17 cellular contexts compared by ENCODE assay signal in genomic region chr1:40786995-40787705, GRCh38. TPM values are rescaled to one million over a fixed set of nuclear protein-coding genes. Genes with fewer than 3 reads are reported as not detected.
DNase-seq lines count a peak whose midpoint lies in the region; ATAC-seq and TF ChIP-seq lines count a peak whose summit lies in the region.
"Had no signal": no experiment of that assay in that cellular context is flagged by ENCODE, and none has a peak within 500 bp of the region (broad histone marks: within the 10 kb centered on the region; RNA-seq: fewer than 3 reads in every experiment).

No MANE protein-coding gene starts in this region.

- TF ChIP-seq POLR2A in esophagus squamous epithelium (IDR thresholded peaks at IDR 0.05) (no peak), uterus (IDR thresholded peaks at IDR 0.05) (no peak)

- H3K4me1 Mint-ChIP-seq in activated naive CD8-positive, alpha-beta T cell treated with anti-CD3 and anti-CD28 coated beads, Interleukin-2, amount 10 ng/mL, durations not matched to agents 7 days and 5 days: peaks cover 12% of the 10 kb centered on the region
- H3K4me1 Mint-ChIP-seq in activated naive CD8-positive, alpha-beta T cell treated with anti-CD3 and anti-CD28 coated beads, Interleukin-2, amount 50 U/mL, for 24 hours: peaks cover 13% of the 10 kb centered on the region
- H3K4me1 Mint-ChIP-seq in neural progenitor cell: peaks cover 48% of the 10 kb centered on the region
- peaks cover 10 to 23% of the 10 kb centered on the region in 2 donors for H3K4me1 Mint-ChIP-seq in stimulated activated naive B cell treated with anti-CD40 and anti-IgM and Interleukin-4, amounts not matched to agents 10 μg/mL and 1 μg/mL and 100 μg/mL, for 72 hours

- DNase-seq in activated naive CD8-positive, alpha-beta T cell treated with anti-CD3 and anti-CD28 coated beads, Interleukin-2, amount 10 ng/mL, durations not matched to agents 7 days and 5 days: no peak
- DNase-seq in activated naive CD8-positive, alpha-beta T cell treated with anti-CD3 and anti-CD28 coated beads, Interleukin-2, amount 50 U/mL, for 24 hours: no peak
- no peak for DNase-seq in esophagus squamous epithelium (lab: John Stamatoyannopoulos, UW)
- no peak for DNase-seq in neural progenitor cell (ENCODE audit: low spot score)
- no peak for DNase-seq in uterus
- no peak for DNase-seq in globus pallidus (ENCODE audit: low spot score)
- DNase-seq in stimulated activated naive B cell treated with anti-CD40 and anti-IgM and Interleukin-4, amounts not matched to agents 10 μg/mL and 1 μg/mL and 100 μg/mL, for 72 hours: no peak
- DNase-seq in superior temporal gyrus (ENCODE audit: extremely low spot score): no peak
- DNase-seq: CD4-positive, alpha-beta memory T cell; DMS79 treated with DMSO at 0.1 percent for 48 hours; KBM-7; NCI-H1436 treated with DMSO at 0.1 percent for 48 hours; NCI-H2081; NCI-H510A treated with DMSO at 0.1 percent for 48 hours; NCI-H82 had no signal

- no peaks in the 10 kb centered on the region for H3K36me3 ChIP-seq in esophagus squamous epithelium
- H3K36me3 ChIP-seq in neural progenitor cell: no peaks in the 10 kb centered on the region
- no peaks in the 10 kb centered on the region for H3K36me3 ChIP-seq in uterus

- H3K4me3 ChIP-seq in esophagus squamous epithelium (no peak overlapping the region), neural progenitor cell (no peak overlapping the region), uterus (no peak overlapping the region)

- H3F3A ChIP-seq in neural progenitor cell (ENCODE audit: low read depth): peaks cover 21% of the 10 kb centered on the region

- H3K4me3 Mint-ChIP-seq in activated naive CD8-positive, alpha-beta T cell treated with anti-CD3 and anti-CD28 coated beads, Interleukin-2, amount 10 ng/mL, durations not matched to agents 7 days and 5 days: no peak overlapping the region
- H3K4me3 Mint-ChIP-seq in activated naive CD8-positive, alpha-beta T cell treated with anti-CD3 and anti-CD28 coated beads, Interleukin-2, amount 50 U/mL, for 24 hours: no peak overlapping the region
- H3K4me3 Mint-ChIP-seq in neural progenitor cell: no peak overlapping the region
- H3K4me3 Mint-ChIP-seq in stimulated activated naive B cell treated with anti-CD40 and anti-IgM and Interleukin-4, amounts not matched to agents 10 μg/mL and 1 μg/mL and 100 μg/mL, for 72 hours: no peak overlapping the region

- H3K27ac Mint-ChIP-seq in activated naive CD8-positive, alpha-beta T cell treated with anti-CD3 and anti-CD28 coated beads, Interleukin-2, amount 10 ng/mL, durations not matched to agents 7 days and 5 days: peak overlapping the region; percentile 4
- no peak overlapping the region for H3K27ac Mint-ChIP-seq in activated naive CD8-positive, alpha-beta T cell treated with anti-CD3 and anti-CD28 coated beads, Interleukin-2, amount 50 U/mL, for 24 hours
- H3K27ac Mint-ChIP-seq in neural progenitor cell: peak overlapping the region; percentile 34
- no peak overlapping the region for H3K27ac Mint-ChIP-seq in stimulated activated naive B cell treated with anti-CD40 and anti-IgM and Interleukin-4, amounts not matched to agents 10 μg/mL and 1 μg/mL and 100 μg/mL, for 72 hours
- H3K27ac Mint-ChIP-seq: CD4-positive, alpha-beta memory T cell had no signal

- no peaks in the 10 kb centered on the region for H3K9me3 ChIP-seq in esophagus squamous epithelium
- H3K9me3 ChIP-seq in neural progenitor cell (ENCODE audit: low read depth): no peaks in the 10 kb centered on the region
- no peaks in the 10 kb centered on the region for H3K9me3 ChIP-seq in uterus

- intact Hi-C loops in esophagus squamous epithelium (cut with DNase I) (no loop called here), uterus (cut with DNase I; ENCODE audit: low total_unique reads) (no loop called here)

- no peak overlapping the region for H3K4me2 ChIP-seq in neural progenitor cell

- 42 to 79% methylated on average over 4 to 5 of the region's 9 CpGs for WGBS in esophagus squamous epithelium, 2 donors

- peaks cover 28% of the 10 kb centered on the region for H3K27me3 Mint-ChIP-seq in activated naive CD8-positive, alpha-beta T cell treated with anti-CD3 and anti-CD28 coated beads, Interleukin-2, amount 10 ng/mL, durations not matched to agents 7 days and 5 days
- peaks cover 22% of the 10 kb centered on the region for H3K27me3 Mint-ChIP-seq in activated naive CD8-positive, alpha-beta T cell treated with anti-CD3 and anti-CD28 coated beads, Interleukin-2, amount 50 U/mL, for 24 hours
- peaks cover 22% of the 10 kb centered on the region for H3K27me3 Mint-ChIP-seq in neural progenitor cell (ENCODE audit: insufficient read depth, low read depth)
- peaks cover 46 to 54% of the 10 kb centered on the region in 2 donors for H3K27me3 Mint-ChIP-seq in stimulated activated naive B cell treated with anti-CD40 and anti-IgM and Interleukin-4, amounts not matched to agents 10 μg/mL and 1 μg/mL and 100 μg/mL, for 72 hours

- peaks cover 0 to 13% (median 0%) of the 10 kb centered on the region in 4 donors for H3K27me3 ChIP-seq in esophagus squamous epithelium
- H3K27me3 ChIP-seq in neural progenitor cell: peaks cover 38% of the 10 kb centered on the region
- H3K27me3 ChIP-seq in uterus: no peaks in the 10 kb centered on the region

- H3K4me1 ChIP-seq in esophagus squamous epithelium (peaks cover 13 to 76% (median 22%) of the 10 kb centered on the region in 3 donors), neural progenitor cell (peaks cover 13% of the 10 kb centered on the region), uterus (peaks cover 3 to 9% of the 10 kb centered on the region in 2 donors)

- H4K20me1 ChIP-seq in neural progenitor cell (ENCODE audit: low read depth): peaks cover 8% of the 10 kb centered on the region

- H3K9me3 Mint-ChIP-seq in activated naive CD8-positive, alpha-beta T cell treated with anti-CD3 and anti-CD28 coated beads, Interleukin-2, amount 10 ng/mL, durations not matched to agents 7 days and 5 days: no peaks in the 10 kb centered on the region
- H3K9me3 Mint-ChIP-seq in activated naive CD8-positive, alpha-beta T cell treated with anti-CD3 and anti-CD28 coated beads, Interleukin-2, amount 50 U/mL, for 24 hours: no peaks in the 10 kb centered on the region
- no peaks in the 10 kb centered on the region for H3K9me3 Mint-ChIP-seq in neural progenitor cell
- no peaks in the 10 kb centered on the region for H3K9me3 Mint-ChIP-seq in stimulated activated naive B cell treated with anti-CD40 and anti-IgM and Interleukin-4, amounts not matched to agents 10 μg/mL and 1 μg/mL and 100 μg/mL, for 72 hours
- H3K9me3 Mint-ChIP-seq: CD4-positive, alpha-beta memory T cell had no signal

- ATAC-seq in activated naive CD8-positive, alpha-beta T cell treated with anti-CD3 and anti-CD28 coated beads, Interleukin-2, amount 10 ng/mL, durations not matched to agents 7 days and 5 days (ENCODE audit: low read depth): no peak
- no peak for ATAC-seq in activated naive CD8-positive, alpha-beta T cell treated with anti-CD3 and anti-CD28 coated beads, Interleukin-2, amount 50 U/mL, for 24 hours
- ATAC-seq in stimulated activated naive B cell treated with anti-CD40 and anti-IgM and Interleukin-4, amounts not matched to agents 10 μg/mL and 1 μg/mL and 100 μg/mL, for 72 hours (replicated peaks): no peak
- ATAC-seq: HCT116 had no signal

- H3K36me3 Mint-ChIP-seq in activated naive CD8-positive, alpha-beta T cell treated with anti-CD3 and anti-CD28 coated beads, Interleukin-2, amount 10 ng/mL, durations not matched to agents 7 days and 5 days: peaks cover 2% of the 10 kb centered on the region
- no peaks in the 10 kb centered on the region for H3K36me3 Mint-ChIP-seq in activated naive CD8-positive, alpha-beta T cell treated with anti-CD3 and anti-CD28 coated beads, Interleukin-2, amount 50 U/mL, for 24 hours (ENCODE audit: low read depth)
- no peaks in the 10 kb centered on the region for H3K36me3 Mint-ChIP-seq in neural progenitor cell
- peaks cover 2 to 11% of the 10 kb centered on the region in 2 donors for H3K36me3 Mint-ChIP-seq in stimulated activated naive B cell treated with anti-CD40 and anti-IgM and Interleukin-4, amounts not matched to agents 10 μg/mL and 1 μg/mL and 100 μg/mL, for 72 hours
- H3K36me3 Mint-ChIP-seq: CD4-positive, alpha-beta memory T cell had no signal

- H3K9ac ChIP-seq in neural progenitor cell: no peak overlapping the region

- H3K27ac ChIP-seq in esophagus squamous epithelium: peak overlapping the region in 3 of 4 donors; percentile 42 to 87 (median 81)
- no peak overlapping the region for H3K27ac ChIP-seq in neural progenitor cell
- H3K27ac ChIP-seq in uterus: peak overlapping the region; percentile 57 to 87

- POLR2A ChIA-PET in activated naive CD8-positive, alpha-beta T cell treated with anti-CD3 and anti-CD28 coated beads, Interleukin-2, amount 10 ng/mL, durations not matched to agents 7 days and 5 days (lab: Charles Lee): interaction anchor here (1.6 to 2.3 kb wide), 2 partner anchors 9 to 58 kb away, joined by 4 to 15 read pairs; no protein-coding TSS in a partner anchor

- H3K79me2 ChIP-seq in neural progenitor cell (ENCODE audit: low read depth): no peaks in the 10 kb centered on the region

- TF ChIP-seq CTCF in esophagus squamous epithelium (IDR thresholded peaks at IDR 0.05): no peak
- TF ChIP-seq CTCF in neural progenitor cell (IDR thresholded peaks at IDR 0.05): no peak
- TF ChIP-seq CTCF in uterus (IDR thresholded peaks at IDR 0.05): no peak

- H2AFZ ChIP-seq in neural progenitor cell (replicated peaks): no peak overlapping the region

RNA-seq across cellular contexts. Expression of gene KCNQ4, which starts 3.6 kb away (rescaled TPM):
- total RNA-seq in activated naive CD8-positive, alpha-beta T cell treated with anti-CD3 and anti-CD28 coated beads, Interleukin-2, amount 10 ng/mL, durations not matched to agents 7 days and 5 days: 1 to 10 TPM; 1.2 to 1.5 TPM
- total RNA-seq in esophagus squamous epithelium (1 to 10 TPM in 1 of 4 donors, under 1 TPM in 3; 0.50 to 2.1 (median 0.81) TPM), neural progenitor cell (ENCODE audit: low replicate concordance) (0.87 TPM in 1 of 2 replicates, not detected in the other), uterus (10 to 100 TPM in 1 of 4 donors, 1 to 10 TPM in 2, not detected in 1; 2.7 to 13.4 (median 7.4) TPM)
- total RNA-seq: A172 had no signal

Comparison
In these comparisons a context has a peak if more than half of its experiments do, and no peak if none do; other contexts are left out.
1. H3K27ac Mint-ChIP-seq: peak in activated naive CD8-positive, alpha-beta T cell treated with anti-CD3 and anti-CD28 coated beads, Interleukin-2, amount 10 ng/mL, durations not matched to agents 7 days and 5 days (single experiment) and neural progenitor cell (single experiment); none in activated naive CD8-positive, alpha-beta T cell treated with anti-CD3 and anti-CD28 coated beads, Interleukin-2, amount 50 U/mL, for 24 hours (single experiment) and stimulated activated naive B cell treated with anti-CD40 and anti-IgM and Interleukin-4, amounts not matched to agents 10 μg/mL and 1 μg/mL and 100 μg/mL, for 72 hours (single experiment).